Comparison of ENCODE assay signal across 10 cellular contexts in genomic region chr12:116620801-116621593, GRCh38.
"Had no signal": no experiment of that assay in that cellular context is flagged by ENCODE, and none has a peak within 500 bp of the region (broad histone marks: within the 10 kb centered on the region; RNA-seq: fewer than 3 reads in every experiment).

No MANE protein-coding gene starts in this region.

- H3K4me3 ChIP-seq: pancreas, transverse colon had no signal

- H3K27ac ChIP-seq: pancreas, transverse colon had no signal

- H3K27me3 Mint-ChIP-seq: activated naive CD4-positive, alpha-beta T cell treated with anti-CD3 and anti-CD28 coated beads, Interleukin-2, amount 50 U/mL, for 24 hours; stimulated activated naive B cell treated with anti-CD40 and anti-IgM and Interleukin-4, amounts not matched to agents 10 μg/mL and 1 μg/mL and 100 μg/mL, for 72 hours had no signal

- H3K27me3 ChIP-seq: pancreas, transverse colon had no signal

- H3K4me1 ChIP-seq: pancreas had no signal

- H3K36me3 Mint-ChIP-seq: stimulated activated naive B cell treated with anti-CD40 and anti-IgM and Interleukin-4, amounts not matched to agents 10 μg/mL and 1 μg/mL and 100 μg/mL, for 72 hours had no signal

- H3K4me1 Mint-ChIP-seq: activated naive CD4-positive, alpha-beta T cell treated with anti-CD3 and anti-CD28 coated beads, Interleukin-2, amount 50 U/mL, for 24 hours; stimulated activated naive B cell treated with anti-CD40 and anti-IgM and Interleukin-4, amounts not matched to agents 10 μg/mL and 1 μg/mL and 100 μg/mL, for 72 hours had no signal

- H3K4me3 Mint-ChIP-seq: activated naive CD4-positive, alpha-beta T cell treated with anti-CD3 and anti-CD28 coated beads, Interleukin-2, amount 50 U/mL, for 24 hours; endodermal cell; neural crest cell; stimulated activated naive B cell treated with anti-CD40 and anti-IgM and Interleukin-4, amounts not matched to agents 10 μg/mL and 1 μg/mL and 100 μg/mL, for 72 hours; T-helper 1 cell treated with Interleukin-12 subunit alpha and Interleukin-12 subunit beta and Interleukin-4 antibody, amounts not matched to agents 30 μg/mL and 1 μg/mL, for 36 hours had no signal

- H3K27ac Mint-ChIP-seq: activated naive CD4-positive, alpha-beta T cell treated with anti-CD3 and anti-CD28 coated beads, Interleukin-2, amount 50 U/mL, for 24 hours; endodermal cell; stimulated activated naive B cell treated with anti-CD40 and anti-IgM and Interleukin-4, amounts not matched to agents 10 μg/mL and 1 μg/mL and 100 μg/mL, for 72 hours; T-helper 1 cell treated with Interleukin-12 subunit alpha and Interleukin-12 subunit beta and Interleukin-4 antibody, amounts not matched to agents 30 μg/mL and 1 μg/mL, for 36 hours had no signal

- DNase-seq: activated CD4-positive, alpha-beta T cell treated with anti-CD3 and anti-CD28 coated beads, Interleukin-2, amount 50 U/mL, for 1 hour; endodermal cell; erythroblast; pancreas; stimulated activated naive B cell treated with anti-CD40 and anti-IgM and Interleukin-4, amounts not matched to agents 10 μg/mL and 1 μg/mL and 100 μg/mL, for 72 hours; transverse colon had no signal

- FAIRE-seq: pancreas, TTC549 had no signal

- H3K36me3 ChIP-seq: pancreas, transverse colon had no signal

- H3K9me3 ChIP-seq: pancreas, transverse colon had no signal
